Comparison of ENCODE assay signal across 26 cellular contexts in the genomic region with DNA sequence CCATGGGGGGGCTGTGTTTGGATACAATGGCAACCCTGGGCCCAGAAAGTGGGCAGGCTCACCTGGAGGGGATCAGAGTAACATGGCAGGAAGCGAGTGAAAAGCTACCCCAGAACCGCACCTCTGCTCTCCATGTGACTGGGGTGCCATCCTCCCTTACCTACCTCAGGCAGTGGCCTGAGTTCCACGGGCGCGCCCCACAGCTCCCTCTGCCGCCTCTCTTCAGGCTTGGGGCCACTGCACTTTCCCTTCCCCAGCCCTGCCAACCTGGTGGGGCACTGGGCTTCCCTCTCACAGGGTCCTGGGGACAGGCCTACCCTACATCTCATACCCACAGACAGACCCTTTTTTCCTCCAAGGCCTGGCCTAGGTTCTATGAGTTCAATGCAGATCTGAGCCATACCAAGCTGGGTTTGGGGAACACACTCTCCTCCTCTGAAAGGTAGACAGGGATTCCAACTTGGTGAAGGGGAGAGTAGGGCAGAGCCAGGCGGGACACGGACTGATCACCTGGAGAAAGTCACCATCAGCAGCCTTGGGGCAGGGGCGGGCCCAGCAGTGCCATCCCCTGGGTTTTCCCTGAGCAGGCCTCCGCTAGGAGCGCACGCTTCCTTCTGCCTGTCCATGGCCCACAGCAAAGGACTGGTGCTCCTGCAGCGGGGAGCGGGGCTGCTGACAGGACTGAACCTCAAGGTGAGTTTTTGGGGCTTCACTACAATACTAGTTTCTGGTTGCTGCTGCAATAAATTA. TPM values are rescaled to one million over a fixed set of nuclear protein-coding genes. Genes with fewer than 3 reads are reported as not detected.
"Had no signal": no experiment of that assay in that cellular context is flagged by ENCODE, and none has a peak within 500 bp of the region (broad histone marks: within the 10 kb centered on the region; RNA-seq: fewer than 3 reads in every experiment).

No MANE protein-coding gene starts in this region.

- DNase-seq: activated CD4-positive, alpha-beta T cell treated with anti-CD3 and anti-CD28 coated beads, Interleukin-2, amount 10 ng/mL, durations not matched to agents 24 days and 14 days; activated CD4-positive, alpha-beta T cell treated with anti-CD3 and anti-CD28 coated beads, Interleukin-2, amount 50 U/mL, for 48 hours; activated CD4-positive, CD25-positive, alpha-beta regulatory T cell treated with anti-CD3 and anti-CD28 coated beads, Interleukin-2, amount 50 U/mL, for 72 hours; activated naive CD4-positive, alpha-beta T cell treated with anti-CD3 and anti-CD28 coated beads, Interleukin-2, amount 50 U/mL, for 16 hours; activated naive CD8-positive, alpha-beta T cell treated with anti-CD3 and anti-CD28 coated beads, Interleukin-2, amount 10 ng/mL, durations not matched to agents 7 days and 5 days; activated T-cell treated with anti-CD3 and anti-CD28 coated beads for 4 hours; activated T-cell treated with anti-CD3 and anti-CD28 coated beads, Interleukin-2, amount 50 U/mL, for 72 hours; adrenal gland; aorta; caudate nucleus; NCI-H1048; NCI-H146; NCI-H187 treated with DMSO at 0.1 percent for 48 hours; NCI-H2081 treated with DMSO at 0.1 percent for 48 hours; NCI-H446; NCI-H524; PC-3; SHP77 treated with DMSO at 0.1 percent for 48 hours; T-helper 9 cell had no signal

- H3K9me3 Mint-ChIP-seq: activated CD4-positive, alpha-beta T cell treated with anti-CD3 and anti-CD28 coated beads, Interleukin-2, amount 10 ng/mL, durations not matched to agents 24 days and 14 days; activated naive CD8-positive, alpha-beta T cell treated with anti-CD3 and anti-CD28 coated beads, Interleukin-2, amount 10 ng/mL, durations not matched to agents 7 days and 5 days; activated T-cell treated with anti-CD3 and anti-CD28 coated beads, Interleukin-2, amount 50 U/mL, for 72 hours; T-helper 1 cell treated with Interleukin-12 subunit alpha and Interleukin-12 subunit beta and Interleukin-4 antibody, amounts not matched to agents 30 μg/mL and 1 μg/mL, for 36 hours; WTC11 had no signal

- H3K4me1 Mint-ChIP-seq: WTC11 had no signal

- H3K4me3 Mint-ChIP-seq: activated CD4-positive, alpha-beta T cell treated with anti-CD3 and anti-CD28 coated beads, Interleukin-2, amount 10 ng/mL, durations not matched to agents 24 days and 14 days; activated naive CD8-positive, alpha-beta T cell treated with anti-CD3 and anti-CD28 coated beads, Interleukin-2, amount 10 ng/mL, durations not matched to agents 7 days and 5 days; activated T-cell treated with anti-CD3 and anti-CD28 coated beads, Interleukin-2, amount 50 U/mL, for 72 hours; T-helper 1 cell treated with Interleukin-12 subunit alpha and Interleukin-12 subunit beta and Interleukin-4 antibody, amounts not matched to agents 30 μg/mL and 1 μg/mL, for 36 hours; WTC11 had no signal

- H3K27me3 Mint-ChIP-seq: activated naive CD8-positive, alpha-beta T cell treated with anti-CD3 and anti-CD28 coated beads, Interleukin-2, amount 10 ng/mL, durations not matched to agents 7 days and 5 days had no signal

- H3K27ac Mint-ChIP-seq: activated CD4-positive, alpha-beta T cell treated with anti-CD3 and anti-CD28 coated beads, Interleukin-2, amount 10 ng/mL, durations not matched to agents 24 days and 14 days; activated naive CD8-positive, alpha-beta T cell treated with anti-CD3 and anti-CD28 coated beads, Interleukin-2, amount 10 ng/mL, durations not matched to agents 7 days and 5 days; activated T-cell treated with anti-CD3 and anti-CD28 coated beads, Interleukin-2, amount 50 U/mL, for 72 hours; T-helper 1 cell treated with Interleukin-12 subunit alpha and Interleukin-12 subunit beta and Interleukin-4 antibody, amounts not matched to agents 30 μg/mL and 1 μg/mL, for 36 hours; WTC11 had no signal

- ATAC-seq: activated T-cell treated with anti-CD3 and anti-CD28 coated beads, Interleukin-2, amount 50 U/mL, for 72 hours; PC-3; WTC11 had no signal

RNA-seq across cellular contexts. Expression of a gene that starts 7.1 kb away (rescaled TPM):
- total RNA-seq: activated CD4-positive, alpha-beta T cell treated with anti-CD3 and anti-CD28 coated beads, Interleukin-2, amount 10 ng/mL, durations not matched to agents 24 days and 14 days; activated CD8-positive, alpha-beta memory T cell treated with anti-CD3 and anti-CD28 coated beads for 36 hours; activated naive CD8-positive, alpha-beta T cell treated with anti-CD3 and anti-CD28 coated beads, Interleukin-2, amount 10 ng/mL, durations not matched to agents 7 days and 5 days; aorta; cerebellum; LHCN-M2; M059J; PC-3; SK-MEL-5 had no signal
